ENCODE assay signal across 8 cellular contexts in the genomic region with DNA sequence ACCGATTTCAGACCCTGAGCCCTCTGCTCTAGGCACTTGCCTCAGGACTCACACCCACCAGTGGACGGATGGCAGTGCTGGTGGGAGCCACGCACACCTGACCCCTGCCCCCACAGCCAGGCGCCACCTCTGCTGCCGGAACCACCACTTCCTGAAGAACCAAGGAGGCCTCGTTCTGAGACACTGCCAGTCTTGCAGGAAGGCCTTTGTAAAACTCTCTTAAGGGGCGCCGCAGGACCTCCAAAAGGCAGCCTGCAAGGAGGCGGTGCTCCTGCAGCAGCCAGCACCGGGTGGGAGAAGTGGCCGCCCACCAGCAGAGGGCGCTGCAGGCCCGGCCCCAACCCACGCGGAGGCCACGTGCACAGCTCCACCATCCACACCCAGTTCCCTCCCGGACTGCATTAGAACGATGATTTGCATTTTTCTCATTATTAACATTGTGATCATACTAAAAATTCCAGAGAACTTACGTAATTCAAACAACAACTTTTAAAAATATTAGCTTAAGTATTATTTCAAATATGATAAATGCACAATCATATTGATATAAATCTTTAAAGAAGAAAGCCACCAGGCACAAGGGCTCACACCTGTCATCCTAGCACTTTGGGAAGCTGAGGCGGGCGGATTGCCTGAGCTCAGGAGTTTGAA. TPM values are rescaled to one million over a fixed set of nuclear protein-coding genes. Genes with fewer than 3 reads are reported as not detected.
DNase-seq lines count a peak whose midpoint lies in the region; ATAC-seq and TF ChIP-seq lines count a peak whose summit lies in the region.

No MANE protein-coding gene starts in this region.

- DNase-seq in GM12864 (ENCODE audit: low read depth) (no peak), NCI-H460 (ENCODE audit: extremely low read depth, low read depth) (peak; percentile 56), activated T-cell treated with anti-CD3 and anti-CD28 coated beads for 48 hours (ENCODE audit: low read depth) (peak; percentile 77), fibroblast of peridontal ligament (ENCODE audit: extremely low read depth) (peak; percentile 49), trophoblast cell (peak; percentile 69 to 91)

- peaks cover 3 to 8% of the 10 kb centered on the region in 2 experiments for H3K36me3 ChIP-seq in trophoblast cell (ENCODE audit: control insufficient read depth in 1 of 2, insufficient read depth in 2 of 2, low read length in 2 of 2)

- 100% methylated on average over 1 of the region's 21 CpGs for WGBS in trophoblast cell (ENCODE audit: extremely low coverage, insufficient coverage, insufficient read length)

- no peak overlapping the region for H3K18ac ChIP-seq in trophoblast cell (ENCODE audit: low read length)

- H3K4me3 ChIP-seq in GM12864 (ENCODE audit: low read depth, low read length), result no peak overlapping the region
- H3K4me3 ChIP-seq in trophoblast cell (ENCODE audit: low read depth, low read length), result no peak overlapping the region

- no peak overlapping the region for H4K8ac ChIP-seq in trophoblast cell (ENCODE audit: low read depth, low read length)

- H2BK12ac ChIP-seq in trophoblast cell (ENCODE audit: low read length), result no peak overlapping the region

- H3K27me3 ChIP-seq in trophoblast cell (ENCODE audit: insufficient read depth, low read length), result no peaks in the 10 kb centered on the region

- no peaks in the 10 kb centered on the region for H3K79me1 ChIP-seq in trophoblast cell (ENCODE audit: low read length)

- no peak overlapping the region for H2AFZ ChIP-seq in trophoblast cell (ENCODE audit: insufficient read depth, low read length, poor library complexity)

- peak; percentile 69 for TF ChIP-seq CTCF in GM12864 (IDR thresholded peaks at IDR 0.05; ENCODE audit: low read depth, low read length, missing control alignments)

- H2AK5ac ChIP-seq in trophoblast cell (ENCODE audit: low read length), result no peak overlapping the region

- ATAC-seq in HG03457 (IDR thresholded peaks at IDR 0.05; ENCODE audit: unreplicated experiment) (no peak), GM18909 (IDR thresholded peaks at IDR 0.05; ENCODE audit: poor library complexity, unreplicated experiment) (no peak), GM21515 (IDR thresholded peaks at IDR 0.05; ENCODE audit: unreplicated experiment) (no peak)

- H3K27ac ChIP-seq in trophoblast cell (ENCODE audit: low read depth, low read length), result no peak overlapping the region

- no peaks in the 10 kb centered on the region for H3K4me1 ChIP-seq in trophoblast cell (ENCODE audit: control insufficient read depth in 1 of 2, insufficient read depth in 2 of 2, low read length in 2 of 2)

- H3K9me3 ChIP-seq in trophoblast cell (ENCODE audit: insufficient read depth, low read depth, low read length), result peaks cover 4% of the 10 kb centered on the region

- no peak overlapping the region for H4K12ac ChIP-seq in trophoblast cell (ENCODE audit: low read depth, low read length)

- no peak overlapping the region for H2BK5ac ChIP-seq in trophoblast cell (ENCODE audit: low read depth, low read length, poor library complexity)

- no peak overlapping the region for H3K4ac ChIP-seq in trophoblast cell (ENCODE audit: low read depth, low read length)

- H3K23ac ChIP-seq in trophoblast cell (ENCODE audit: low read length), result no peak overlapping the region

- H3K9ac ChIP-seq in trophoblast cell (ENCODE audit: low read length), result no peak overlapping the region

- H3K79me2 ChIP-seq in trophoblast cell (ENCODE audit: control insufficient read depth, insufficient read depth, low read length, poor library complexity), result no peaks in the 10 kb centered on the region

- no peak overlapping the region for H3K14ac ChIP-seq in trophoblast cell (ENCODE audit: low read length)

- no peak overlapping the region for H3K4me2 ChIP-seq in trophoblast cell (ENCODE audit: low read length)

- H4K91ac ChIP-seq in trophoblast cell (ENCODE audit: low read depth, low read length), result no peak overlapping the region

- no peak overlapping the region for H2BK120ac ChIP-seq in trophoblast cell (ENCODE audit: insufficient read depth, low read length, poor library complexity)

RNA-seq across cellular contexts. Expression of a gene that starts 12.8 kb away (rescaled TPM):
- total RNA-seq in NCI-H460 (2014; rRNA removed; shearing (Covaris generic)), result 36.3 and 40.6 TPM in 2 replicates
- 62.9 and 80.6 TPM in 2 replicates for polyA plus RNA-seq in NCI-H460 (2014; cell fraction: nucleus; rRNA removed)
- 14.4 and 15.3 TPM in 2 replicates for polyA plus RNA-seq in trophoblast cell (2013)

RNA-seq across cellular contexts. Expression of a gene that starts 45.6 kb away (rescaled TPM):
- total RNA-seq in NCI-H460 (2014; rRNA removed; shearing (Covaris generic)), result 2,323 and 2,507 TPM in 2 replicates
- polyA plus RNA-seq in NCI-H460 (2014; cell fraction: nucleus; rRNA removed), result 620 and 789 TPM in 2 replicates
- 542 and 555 TPM in 2 replicates for polyA plus RNA-seq in trophoblast cell (2013)
